In genomic region chr1:54353959-54354358, GRCh38 we compare ENCODE assay signal across 17 cellular contexts. TPM values are rescaled to one million over a fixed set of nuclear protein-coding genes. Genes with fewer than 3 reads are reported as not detected.
DNase-seq lines count a peak whose midpoint lies in the region; ATAC-seq and TF ChIP-seq lines count a peak whose summit lies in the region.
"Had no signal": no experiment of that assay in that cellular context is flagged by ENCODE, and none has a peak within 500 bp of the region (broad histone marks: within the 10 kb centered on the region; RNA-seq: fewer than 3 reads in every experiment).

No MANE protein-coding gene starts in this region.

- peaks cover 52% of the 10 kb centered on the region for H3K4me1 ChIP-seq in CD8-positive, alpha-beta T cell (ENCODE audit: insufficient read depth, low read length)
- peaks cover 4% of the 10 kb centered on the region; the same call in 1 of the 2 replicates for H3K4me1 ChIP-seq in HEK293 (ENCODE audit: control insufficient read depth, insufficient read depth, low read length)

- no peak for DNase-seq in CD8-positive, alpha-beta T cell
- DNase-seq in choroid plexus epithelial cell (ENCODE audit: low read depth) = peak; percentile 9
- no peak for DNase-seq in natural killer cell treated with Interleukin-12 subunit alpha and Interleukin-12 subunit beta and Interleukin-15 and Interleukin-18, amount 100 ng/mL, for 72 hours (ENCODE audit: low spot score)
- DNase-seq: Calu3, gastrocnemius medialis, left colon, NCI-H748 treated with DMSO at 0.1 percent for 48 hours, ovary, right cardiac atrium, SJCRH30 had no signal

- peak overlapping the region; percentile 41 for H3K27ac Mint-ChIP-seq in CD8-positive, alpha-beta T cell
- peak overlapping the region; percentile 84 to 95 for H3K27ac Mint-ChIP-seq in natural killer cell treated with Interleukin-12 subunit alpha and Interleukin-12 subunit beta and Interleukin-15 and Interleukin-18, amount 100 ng/mL, for 72 hours
- H3K27ac Mint-ChIP-seq: activated T-helper 2 cell treated with anti-CD3 and anti-CD28 coated beads, Interferon-gamma antibody, Interleukin-2, Interleukin-4, amounts not matched to agents 10 μg/mL and 5 μg/mL and 100 μg/mL, durations not matched to agents 14 hours and 24 hours and 36 hours had no signal

- no peaks in the 10 kb centered on the region for H3K27me3 ChIP-seq in CD8-positive, alpha-beta T cell (ENCODE audit: insufficient read depth, low read length)
- H3K27me3 ChIP-seq: gastrocnemius medialis, ovary, SJCRH30, tibial nerve had no signal

- intact Hi-C loops in CD8-positive, alpha-beta T cell (cut with DNase I, micrococcal nuclease) = no loop called here

- H3K27me3 Mint-ChIP-seq in CD8-positive, alpha-beta T cell (ENCODE audit: low read depth) = no peaks in the 10 kb centered on the region
- no peaks in the 10 kb centered on the region for H3K27me3 Mint-ChIP-seq in natural killer cell treated with Interleukin-12 subunit alpha and Interleukin-12 subunit beta and Interleukin-15 and Interleukin-18, amount 100 ng/mL, for 72 hours

- no peaks in the 10 kb centered on the region for H3K9me3 ChIP-seq in CD8-positive, alpha-beta T cell (ENCODE audit: low read length)
- no peaks in the 10 kb centered on the region for H3K9me3 ChIP-seq in HEK293 (ENCODE audit: control insufficient read depth, insufficient read depth, low read depth, low read length)
- H3K9me3 ChIP-seq: gastrocnemius medialis, ovary, SJCRH30, tibial nerve had no signal

- no peaks in the 10 kb centered on the region for H3K9me3 Mint-ChIP-seq in CD8-positive, alpha-beta T cell
- no peaks in the 10 kb centered on the region for H3K9me3 Mint-ChIP-seq in natural killer cell treated with Interleukin-12 subunit alpha and Interleukin-12 subunit beta and Interleukin-15 and Interleukin-18, amount 100 ng/mL, for 72 hours
- H3K9me3 Mint-ChIP-seq: activated T-helper 2 cell treated with anti-CD3 and anti-CD28 coated beads, Interferon-gamma antibody, Interleukin-2, Interleukin-4, amounts not matched to agents 10 μg/mL and 5 μg/mL and 100 μg/mL, durations not matched to agents 14 hours and 24 hours and 36 hours had no signal

- no peak overlapping the region for H3K27ac ChIP-seq in CD8-positive, alpha-beta T cell (ENCODE audit: low read depth, low read length)
- no peak overlapping the region for H3K27ac ChIP-seq in HEK293 (ENCODE audit: extremely low read depth, low read depth, low read length)
- H3K27ac ChIP-seq: gastrocnemius medialis, SJCRH30, tibial nerve had no signal

- H3K36me3 ChIP-seq in CD8-positive, alpha-beta T cell (ENCODE audit: insufficient read depth, low read length) = no peaks in the 10 kb centered on the region
- peaks cover 0 to 15% of the 10 kb centered on the region in 2 experiments; a peak in 1 of 3 replicates for H3K36me3 ChIP-seq in HEK293 (ENCODE audit: control insufficient read depth in 2 of 2, insufficient read depth in 1 of 2, low read length in 2 of 2)
- H3K36me3 ChIP-seq: gastrocnemius medialis, ovary, SJCRH30, tibial nerve had no signal

- no peak overlapping the region for H3K4me3 Mint-ChIP-seq in CD8-positive, alpha-beta T cell
- no peak overlapping the region for H3K4me3 Mint-ChIP-seq in natural killer cell treated with Interleukin-12 subunit alpha and Interleukin-12 subunit beta and Interleukin-15 and Interleukin-18, amount 100 ng/mL, for 72 hours

- no peak overlapping the region for H3K4me3 ChIP-seq in CD8-positive, alpha-beta T cell (ENCODE audit: low read depth, low read length)
- H3K4me3 ChIP-seq in HEK293 (ENCODE audit: low read depth, low read length) (no peak overlapping the region), choroid plexus epithelial cell (ENCODE audit: low read depth, low read length) (no peak overlapping the region)
- H3K4me3 ChIP-seq: gastrocnemius medialis, ovary, SJCRH30, tibial nerve had no signal

- POLR2A ChIA-PET in CD8-positive, alpha-beta T cell (lab: Charles Lee) = no interaction called here
- POLR2A ChIA-PET in HEK293 (lab: Yijun Ruan, JAX) = interaction anchor here (0.6 kb wide), 1 partner anchor 42 kb away, joined by 5 read pairs; no protein-coding TSS in a partner anchor

- peaks cover 89% of the 10 kb centered on the region for H3K4me1 Mint-ChIP-seq in CD8-positive, alpha-beta T cell (ENCODE audit: low read depth)
- H3K4me1 Mint-ChIP-seq in natural killer cell treated with Interleukin-12 subunit alpha and Interleukin-12 subunit beta and Interleukin-15 and Interleukin-18, amount 100 ng/mL, for 72 hours (ENCODE audit: low read depth in 2 of 2) = peaks cover 56 to 75% of the 10 kb centered on the region in 2 donors

- CTCF ChIA-PET in CD8-positive, alpha-beta T cell (lab: Charles Lee) = no interaction called here
- CTCF ChIA-PET in HEK293 (lab: Yijun Ruan, JAX) = no interaction called here

- H3K36me3 Mint-ChIP-seq in CD8-positive, alpha-beta T cell = peaks cover 24% of the 10 kb centered on the region
- no peaks in the 10 kb centered on the region for H3K36me3 Mint-ChIP-seq in natural killer cell treated with Interleukin-12 subunit alpha and Interleukin-12 subunit beta and Interleukin-15 and Interleukin-18, amount 100 ng/mL, for 72 hours

- ATAC-seq in CD8-positive, alpha-beta T cell = no peak
- ATAC-seq in natural killer cell treated with Interleukin-12 subunit alpha and Interleukin-12 subunit beta and Interleukin-15 and Interleukin-18, amount 100 ng/mL, for 72 hours = no peak
- ATAC-seq in activated CD4-positive, CD25-positive, alpha-beta regulatory T cell treated with anti-CD3 and anti-CD28 coated beads, Interleukin-2, amount 50 U/mL, for 24 hours = no peak
- no peak for ATAC-seq in HG02642 (IDR thresholded peaks at IDR 0.05; ENCODE audit: poor library complexity, unreplicated experiment)
- no peak for ATAC-seq in GM18511 (IDR thresholded peaks at IDR 0.05; ENCODE audit: unreplicated experiment)
- ATAC-seq: esophagus mucosa, gastrocnemius medialis, left colon had no signal

- no peak for TF ChIP-seq CTCF in CD8-positive, alpha-beta T cell (IDR thresholded peaks at IDR 0.05)
- TF ChIP-seq CTCF in HEK293 (tag by site-specific recombination; IDR thresholded peaks at IDR 0.05) = no peak
- TF ChIP-seq CTCF in choroid plexus epithelial cell (conservative IDR thresholded peaks at IDR 0.05; ENCODE audit: low read depth, low read length) = no peak

TF ChIP-seq in HEK293, 187 proteins besides CTCF, POLR2A, EP300 and RAD21:
- 0 out of 2 replicates have a peak, but pooled peaks have one; percentile 44 for TF ChIP-seq ZNF600 (tag by site-specific recombination; IDR thresholded peaks at IDR 0.05)
- no peak for TF ChIP-seq TCF7L2 (IDR thresholded peaks at IDR 0.05; ENCODE audit: borderline replicate concordance, low read depth, low read length)
- peak; percentile 32; the same call in 1 of the 2 replicates for TF ChIP-seq ZBTB17 (tag by site-specific recombination; IDR thresholded peaks at IDR 0.05)
- no peak for TF ChIP-seq ZNF768 (tag by site-specific recombination; IDR thresholded peaks at IDR 0.05)
- TF ChIP-seq ZBTB6 (tag by site-specific recombination; IDR thresholded peaks at IDR 0.05) = peak; percentile 40; the same call in 1 of the 2 replicates

RNA-seq across cellular contexts. Expression of gene SSBP3, which starts 52.2 kb away (rescaled TPM):
- total RNA-seq in CD8-positive, alpha-beta T cell = 10 to 100 TPM; 41.5 to 47.7 TPM
- 10 to 100 TPM; 59.0 to 92.1 TPM for total RNA-seq in natural killer cell treated with Interleukin-12 subunit alpha and Interleukin-12 subunit beta and Interleukin-15 and Interleukin-18, amount 100 ng/mL, for 72 hours
